ENCODE assay signal across 19 cellular contexts in the genomic region with DNA sequence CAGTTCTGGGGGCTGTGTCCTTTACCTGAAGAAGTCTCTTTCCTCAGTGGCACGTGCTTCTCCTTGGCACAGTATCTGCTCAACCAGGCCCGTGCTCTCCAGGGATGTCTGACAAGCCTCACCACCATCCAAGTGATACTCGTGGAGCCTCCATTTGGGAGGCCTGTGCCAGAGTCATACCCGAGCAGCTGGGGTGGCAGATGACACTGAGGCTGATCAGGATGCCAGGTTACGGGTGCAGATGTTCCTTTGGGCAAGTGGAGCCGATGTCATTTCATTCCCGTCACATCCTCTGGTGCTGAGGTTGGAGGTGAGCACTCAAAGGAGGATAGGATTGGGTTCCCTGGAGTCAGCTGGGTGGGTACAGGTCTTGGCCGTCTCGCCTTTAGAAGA.
DNase-seq lines count a peak whose midpoint lies in the region; ATAC-seq and TF ChIP-seq lines count a peak whose summit lies in the region.
"Had no signal": no experiment of that assay in that cellular context is flagged by ENCODE, and none has a peak within 500 bp of the region (broad histone marks: within the 10 kb centered on the region; RNA-seq: fewer than 3 reads in every experiment).

No MANE protein-coding gene starts in this region.

- H3K36me3 Mint-ChIP-seq in stimulated activated naive CD8-positive, alpha-beta T cell treated with anti-CD3 and anti-CD28 coated beads, Interleukin-15, Interleukin-2, amounts not matched to agents 100 ng/mL and 50 ng/mL, for 24 hours (ENCODE audit: low read depth) = peaks cover 4% of the 10 kb centered on the region
- H3K36me3 Mint-ChIP-seq in activated CD8-positive, alpha-beta T cell treated with anti-CD3 and anti-CD28 coated beads, Interleukin-2, amount 10 ng/mL, durations not matched to agents 7 days and 5 days (ENCODE audit: low read depth) = no peaks in the 10 kb centered on the region
- H3K36me3 Mint-ChIP-seq: CD4-positive, CD25-positive, alpha-beta regulatory T cell had no signal

- no peak for ATAC-seq in stimulated activated naive CD8-positive, alpha-beta T cell treated with anti-CD3 and anti-CD28 coated beads, Interleukin-15, Interleukin-2, amounts not matched to agents 100 U/mL and 50 U/mL, for 24 hours
- ATAC-seq in activated CD8-positive, alpha-beta T cell treated with anti-CD3 and anti-CD28 coated beads, Interleukin-2, amount 10 ng/mL, durations not matched to agents 7 days and 5 days = no peak
- ATAC-seq: lower lobe of right lung had no signal

- peak overlapping the region; percentile 56 to 64 for H3K27ac ChIP-seq in mucosa of rectum (ENCODE audit: low read depth in 2 of 2, low read length in 2 of 2)
- H3K27ac ChIP-seq in breast epithelium = no peak overlapping the region
- no peak overlapping the region for H3K27ac ChIP-seq in suprapubic skin
- H3K27ac ChIP-seq: epithelial cell of prostate, HL-60, lower lobe of right lung, SJCRH30, thoracic aorta had no signal

- peaks cover 4% of the 10 kb centered on the region for H3K27me3 Mint-ChIP-seq in stimulated activated naive CD8-positive, alpha-beta T cell treated with anti-CD3 and anti-CD28 coated beads, Interleukin-15, Interleukin-2, amounts not matched to agents 100 ng/mL and 50 ng/mL, for 24 hours
- H3K27me3 Mint-ChIP-seq in activated CD8-positive, alpha-beta T cell treated with anti-CD3 and anti-CD28 coated beads, Interleukin-2, amount 10 ng/mL, durations not matched to agents 7 days and 5 days (ENCODE audit: low read depth) = no peaks in the 10 kb centered on the region
- H3K27me3 Mint-ChIP-seq: CD4-positive, CD25-positive, alpha-beta regulatory T cell had no signal

- peaks cover 92% of the 10 kb centered on the region for H3K4me1 Mint-ChIP-seq in stimulated activated naive CD8-positive, alpha-beta T cell treated with anti-CD3 and anti-CD28 coated beads, Interleukin-15, Interleukin-2, amounts not matched to agents 100 ng/mL and 50 ng/mL, for 24 hours (ENCODE audit: low read depth)
- H3K4me1 Mint-ChIP-seq in activated CD8-positive, alpha-beta T cell treated with anti-CD3 and anti-CD28 coated beads, Interleukin-2, amount 10 ng/mL, durations not matched to agents 7 days and 5 days (ENCODE audit: low read depth) = peaks cover 80% of the 10 kb centered on the region

- TF ChIP-seq CTCF in breast epithelium (IDR thresholded peaks at IDR 0.05) (no peak), suprapubic skin (IDR thresholded peaks at IDR 0.05) (no peak)

- TF ChIP-seq POLR2A in breast epithelium (IDR thresholded peaks at IDR 0.05) = no peak
- no peak for TF ChIP-seq POLR2A in suprapubic skin (IDR thresholded peaks at IDR 0.05)

- intact Hi-C loops in breast epithelium (cut with DNase I; ENCODE audit: low total_unique reads) = no loop called here

- no peak overlapping the region for H3K4me3 ChIP-seq in mucosa of rectum (ENCODE audit: low read length in 2 of 2)
- H3K4me3 ChIP-seq in breast epithelium = no peak overlapping the region
- no peak overlapping the region for H3K4me3 ChIP-seq in suprapubic skin
- H3K4me3 ChIP-seq: lower lobe of right lung, SJCRH30, thoracic aorta had no signal

- POLR2A ChIA-PET in activated CD8-positive, alpha-beta T cell treated with anti-CD3 and anti-CD28 coated beads, Interleukin-2, amount 10 ng/mL, durations not matched to agents 7 days and 5 days (lab: Charles Lee) = no interaction called here

- H3K27me3 ChIP-seq in mucosa of rectum (ENCODE audit: control insufficient read depth in 2 of 2, insufficient read depth in 2 of 2, low read length in 2 of 2) (peaks cover 0 to 2% of the 10 kb centered on the region in 2 donors), breast epithelium (no peaks in the 10 kb centered on the region), suprapubic skin (no peaks in the 10 kb centered on the region)

- H3K9me3 ChIP-seq in mucosa of rectum (ENCODE audit: control insufficient read depth in 2 of 2, low read length in 2 of 2) (no peaks in the 10 kb centered on the region), breast epithelium (no peaks in the 10 kb centered on the region), suprapubic skin (no peaks in the 10 kb centered on the region)
- H3K9me3 ChIP-seq: lower lobe of right lung, SJCRH30, thoracic aorta had no signal

- H3K4me1 ChIP-seq in mucosa of rectum (ENCODE audit: control insufficient read depth in 2 of 2, insufficient read depth in 2 of 2, low read length in 2 of 2) (peaks cover 37 to 38% of the 10 kb centered on the region in 2 donors), breast epithelium (peaks cover 0 to 6% of the 10 kb centered on the region in 2 donors), suprapubic skin (peaks cover 39% of the 10 kb centered on the region)

- H3K36me3 ChIP-seq in mucosa of rectum (ENCODE audit: control insufficient read depth in 2 of 2, insufficient read depth in 2 of 2, low read length in 2 of 2) (no peaks in the 10 kb centered on the region), breast epithelium (no peaks in the 10 kb centered on the region), suprapubic skin (no peaks in the 10 kb centered on the region)
- H3K36me3 ChIP-seq: lower lobe of right lung, SJCRH30, thoracic aorta had no signal

- H3K4me3 Mint-ChIP-seq in stimulated activated naive CD8-positive, alpha-beta T cell treated with anti-CD3 and anti-CD28 coated beads, Interleukin-15, Interleukin-2, amounts not matched to agents 100 ng/mL and 50 ng/mL, for 24 hours = no peak overlapping the region
- no peak overlapping the region for H3K4me3 Mint-ChIP-seq in activated CD8-positive, alpha-beta T cell treated with anti-CD3 and anti-CD28 coated beads, Interleukin-2, amount 10 ng/mL, durations not matched to agents 7 days and 5 days

- no peak overlapping the region for H3K9ac ChIP-seq in mucosa of rectum (ENCODE audit: low read depth in 1 of 2, low read length in 2 of 2)

- H3K9me3 Mint-ChIP-seq in stimulated activated naive CD8-positive, alpha-beta T cell treated with anti-CD3 and anti-CD28 coated beads, Interleukin-15, Interleukin-2, amounts not matched to agents 100 ng/mL and 50 ng/mL, for 24 hours = no peaks in the 10 kb centered on the region
- H3K9me3 Mint-ChIP-seq in activated CD8-positive, alpha-beta T cell treated with anti-CD3 and anti-CD28 coated beads, Interleukin-2, amount 10 ng/mL, durations not matched to agents 7 days and 5 days (ENCODE audit: insufficient read depth) = no peaks in the 10 kb centered on the region
- H3K9me3 Mint-ChIP-seq: CD4-positive, CD25-positive, alpha-beta regulatory T cell had no signal

- peak overlapping the region; percentile 99 for H3K27ac Mint-ChIP-seq in stimulated activated naive CD8-positive, alpha-beta T cell treated with anti-CD3 and anti-CD28 coated beads, Interleukin-15, Interleukin-2, amounts not matched to agents 100 ng/mL and 50 ng/mL, for 24 hours
- peak overlapping the region; percentile 82 for H3K27ac Mint-ChIP-seq in activated CD8-positive, alpha-beta T cell treated with anti-CD3 and anti-CD28 coated beads, Interleukin-2, amount 10 ng/mL, durations not matched to agents 7 days and 5 days

- DNase-seq in stimulated activated naive CD8-positive, alpha-beta T cell treated with anti-CD3 and anti-CD28 coated beads, Interleukin-15, Interleukin-2, amounts not matched to agents 100 U/mL and 50 U/mL, for 24 hours = no peak
- no peak for DNase-seq in activated CD8-positive, alpha-beta T cell treated with anti-CD3 and anti-CD28 coated beads, Interleukin-2, amount 10 ng/mL, durations not matched to agents 7 days and 5 days
- DNase-seq in breast epithelium (ENCODE audit: low spot score in 2 of 2) (no peak), suprapubic skin (ENCODE audit: low spot score in 2 of 2) (no peak), dedifferentiated amniotic fluid mesenchymal stem cell (ENCODE audit: extremely low spot score) (no peak)
- DNase-seq: activated CD4-positive, alpha-beta T cell treated with anti-CD3 and anti-CD28 coated beads for 48 hours; activated naive CD4-positive, alpha-beta T cell treated with Interleukin-2 at 50 U/mL for 16 hours; CD4-positive, CD25-positive, alpha-beta regulatory T cell; cerebellar nuclear complex; glutamatergic neuron; lower lobe of right lung; NCI-H187 treated with DMSO at 0.1 percent for 48 hours; stimulated activated CD4-positive, alpha-beta T cell treated with anti-CD3 and anti-CD28 coated beads, Interleukin-2, amount 100 ng/mL, for 24 hours had no signal

- no peak for TF ChIP-seq EP300 in suprapubic skin (IDR thresholded peaks at IDR 0.05)

- CTCF ChIA-PET in activated CD8-positive, alpha-beta T cell treated with anti-CD3 and anti-CD28 coated beads, Interleukin-2, amount 10 ng/mL, durations not matched to agents 7 days and 5 days (lab: Charles Lee) = interaction anchor here (1.1 to 1.6 kb wide), 4 partner anchors 36 to 77 kb away, joined by 3 to 4 read pairs (median 4); no protein-coding TSS in a partner anchor

- 97% methylated on average over 9 of the region's 9 CpGs for WGBS in suprapubic skin

Comparison
In these comparisons a context has a peak if more than half of its experiments do, and no peak if none do; other contexts are left out.
1. H3K27ac ChIP-seq: peak in mucosa of rectum (2 of 2); none in breast epithelium (0 of 2) and suprapubic skin (single experiment).